21 cellular contexts compared by ENCODE assay signal in the genomic region with DNA sequence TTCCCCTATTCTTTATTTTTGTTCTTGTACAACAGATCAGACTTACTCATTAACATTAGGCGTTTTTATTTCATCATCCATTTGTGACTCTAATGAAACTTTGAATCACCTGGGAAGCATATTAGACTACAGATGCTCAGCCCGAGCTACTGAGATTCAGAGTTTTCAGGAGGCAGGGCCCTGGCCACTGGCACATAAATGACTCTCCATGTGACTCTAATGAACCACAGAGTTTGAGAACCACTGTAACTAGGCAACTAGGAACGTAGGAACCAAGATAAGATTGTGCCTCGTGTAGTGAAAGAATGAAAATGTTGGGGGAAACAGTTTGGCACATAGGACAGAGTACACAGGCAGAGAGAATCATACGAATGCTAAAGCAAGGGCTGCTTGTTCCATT.
DNase-seq lines count a peak whose midpoint lies in the region; ATAC-seq, FAIRE-seq and TF ChIP-seq lines count a peak whose summit lies in the region.
"Had no signal": no experiment of that assay in that cellular context is flagged by ENCODE, and none has a peak within 500 bp of the region (broad histone marks: within the 10 kb centered on the region; RNA-seq: fewer than 3 reads in every experiment).

No MANE protein-coding gene starts in this region.

- H3K4me1 ChIP-seq in IMR-90 (ENCODE audit: control insufficient read depth, insufficient read depth, low read length) (no peaks in the 10 kb centered on the region), GM12878 (ENCODE audit: control insufficient read depth, insufficient read depth, low read length) (no peaks in the 10 kb centered on the region), neural progenitor cell (no peaks in the 10 kb centered on the region)
- H3K4me1 ChIP-seq: BLaER1 had no signal

- TF ChIP-seq POLR2A in IMR-90 (IDR thresholded peaks at IDR 0.05; ENCODE audit: low read depth, low read length), result no peak
- no peak for TF ChIP-seq POLR2A in GM12878 (IDR thresholded peaks at IDR 0.05; ENCODE audit: low read depth, low read length)

- H3K14ac ChIP-seq in IMR-90 (replicated peaks; ENCODE audit: low read depth, low read length), result no peak overlapping the region

- H3K9ac ChIP-seq in IMR-90 (ENCODE audit: low read depth, low read length), result no peak overlapping the region
- no peak overlapping the region for H3K9ac ChIP-seq in GM12878 (ENCODE audit: control insufficient read depth, insufficient read depth, low read length)
- no peak overlapping the region for H3K9ac ChIP-seq in neural progenitor cell
- H3K9ac ChIP-seq: BLaER1, KMS-11 had no signal

- BruUV-seq in IMR-90 (replicated peaks; lab: Mats Ljungman, UMichigan), result no TSS peak
- BruUV-seq in GM12878 (replicated peaks; lab: Mats Ljungman, UMichigan), result no TSS peak

- SMC1A ChIA-PET in GM12878 (lab: Charles Lee; ENCODE audit: uncharacterized antibody, unreplicated experiment), result interaction anchor here (0.9 to 1.7 kb wide), 3 partner anchors 9 to 27 kb away, joined by 3 to 4 read pairs (median 3); no protein-coding TSS in a partner anchor

- no peak overlapping the region for H3K4me3 Mint-ChIP-seq in neural progenitor cell
- H3K4me3 Mint-ChIP-seq: CD4-positive, alpha-beta T cell had no signal

- CTCF ChIA-PET in IMR-90 (lab: Yijun Ruan, JAX), result no interaction called here
- CTCF ChIA-PET in GM12878 (lab: Yijun Ruan, JAX), result interaction anchor here (0.9 to 1.1 kb wide), 2 partner anchors 131 to 137 kb away, joined by 3 read pairs; no protein-coding TSS in a partner anchor

- H3K27me3 ChIP-seq in IMR-90 (ENCODE audit: control insufficient read depth, insufficient read depth, low read length) (peaks cover 3% of the 10 kb centered on the region), GM12878 (replicated peaks in 1 of 2; ENCODE audit: control insufficient read depth in 2 of 2, insufficient read depth in 2 of 2, low read length in 1 of 2) (no peaks in the 10 kb centered on the region), neural progenitor cell (no peaks in the 10 kb centered on the region)
- H3K27me3 ChIP-seq: BLaER1 had no signal

- dilution Hi-C loops in IMR-90 (cut with HindIII; ENCODE audit: low sequenced_read_pairs, unreplicated experiment), result no loop called here

- RAD21 ChIA-PET in GM12878 (lab: Charles Lee; ENCODE audit: unreplicated experiment), result interaction anchor here (1.4 kb wide), 1 partner anchor 55 kb away, joined by 3 read pairs; no protein-coding TSS in a partner anchor

- H3K23ac ChIP-seq in IMR-90 (ENCODE audit: low read depth, low read length), result no peak overlapping the region

- no peak for ATAC-seq in IMR-90 (ENCODE audit: low read depth)
- ATAC-seq in GM12878, result peak; percentile 98
- ATAC-seq in HG02884 (IDR thresholded peaks at IDR 0.05; ENCODE audit: unreplicated experiment), result no peak
- no peak for ATAC-seq in GM21526 (IDR thresholded peaks at IDR 0.05; ENCODE audit: low FRiP score, unreplicated experiment)
- ATAC-seq: PC-3 had no signal

- H3K9me3 Mint-ChIP-seq in neural progenitor cell, result peaks cover 20% of the 10 kb centered on the region

- H3K79me1 ChIP-seq in IMR-90 (ENCODE audit: low read depth in 1 of 2, low read length in 2 of 2), result no peaks in the 10 kb centered on the region

- no peak overlapping the region for H3K27ac Mint-ChIP-seq in neural progenitor cell
- H3K27ac Mint-ChIP-seq: CD4-positive, alpha-beta T cell had no signal

- H2AFZ ChIP-seq in IMR-90 (replicated peaks; ENCODE audit: low read length, poor library complexity) (no peak overlapping the region), GM12878 (ENCODE audit: control insufficient read depth, low read depth, low read length) (no peak overlapping the region), neural progenitor cell (replicated peaks) (peak overlapping the region; percentile 28)

- WGBS in IMR-90 (ENCODE audit: extremely low coverage in 2 of 2, insufficient read length in 1 of 2), 2 experiments, result no CpG with 5 or more reads among the region's 5 CpGs
- WGBS in GM12878 (ENCODE audit: insufficient coverage, insufficient replicate concordance, low lambda C conversion rate, missing lambda C conversion rate), result 1% methylated on average over 5 of the region's 5 CpGs

- POLR2A ChIA-PET in IMR-90 (lab: Charles Lee; ENCODE audit: unreplicated experiment), result no interaction called here
- POLR2A ChIA-PET in GM12878 (lab: Charles Lee), result no interaction called here

- TF ChIP-seq EP300 in GM12878 (IDR thresholded peaks at IDR 0.05; ENCODE audit: borderline replicate concordance in 1 of 2, control insufficient read depth in 1 of 2, low read depth in 2 of 2, low read length in 2 of 2), result peak in 1 of 2 experiments; percentile 46; a peak in 1 of 4 replicates

- H2BK5ac ChIP-seq in IMR-90 (ENCODE audit: low read depth, low read length, poor library complexity, severe bottlenecking), result no peak overlapping the region

- intact Hi-C loops in IMR-90 (cut with micrococcal nuclease) (no loop called here), GM12878 (cut with micrococcal nuclease; ENCODE audit: unreplicated experiment) (no loop called here)

- H3K4me3 ChIP-seq in GM12865 (ENCODE audit: low read depth, low read length) (no peak overlapping the region), IMR-90 (ENCODE audit: insufficient read depth, low read depth, low read length) (no peak overlapping the region), GM12878 (no peak overlapping the region), neural progenitor cell (no peak overlapping the region)
- H3K4me3 ChIP-seq: BLaER1 had no signal

- no peak overlapping the region for H3K4me2 ChIP-seq in IMR-90 (ENCODE audit: low read depth, low read length)
- no peak overlapping the region for H3K4me2 ChIP-seq in GM12878 (ENCODE audit: control insufficient read depth, insufficient read depth)
- no peak overlapping the region for H3K4me2 ChIP-seq in neural progenitor cell
- H3K4me2 ChIP-seq: BLaER1, KMS-11 had no signal

- H2BK15ac ChIP-seq in IMR-90 (ENCODE audit: low read depth, low read length), result no peak overlapping the region

- peak; percentile 43 for DNase-seq in GM12865 (ENCODE audit: low read depth)
- DNase-seq in IMR-90, result no peak
- peak; percentile 5 for DNase-seq in GM12878 (ENCODE audit: low read depth, low spot score)
- DNase-seq in neural progenitor cell (ENCODE audit: low spot score), result no peak
- no peak for DNase-seq in hypothalamus (lab: John Stamatoyannopoulos, UW)
- DNase-seq: CD4-positive, alpha-beta T cell; COR-L47; MV-4-11; NCI-H1105 treated with DMSO at 0.1 percent for 48 hours; NCI-H2029 treated with DMSO at 0.1 percent for 48 hours; NCI-H2171 treated with DMSO at 0.1 percent for 48 hours; NCI-H524 treated with DMSO at 0.1 percent for 48 hours; PC-3; SHP77 had no signal

- H3K27ac ChIP-seq in IMR-90 (ENCODE audit: insufficient read depth, low read length) (no peak overlapping the region), GM12878 (ENCODE audit: control insufficient read depth, insufficient read depth) (no peak overlapping the region), neural progenitor cell (no peak overlapping the region)
- H3K27ac ChIP-seq: BLaER1, HL-60, KMS-11 had no signal

- no peaks in the 10 kb centered on the region for H3K4me1 Mint-ChIP-seq in neural progenitor cell

- TF ChIP-seq CTCF in GM12865 (IDR thresholded peaks at IDR 0.05; ENCODE audit: insufficient read depth, low read depth, low read length, missing control alignments), result no peak
- no peak for TF ChIP-seq CTCF in IMR-90 (conservative IDR thresholded peaks at IDR 0.05; ENCODE audit: low read depth, low read length)
- no peak for TF ChIP-seq CTCF in GM12878 (IDR thresholded peaks at IDR 0.05 in 2 of 3, conservative IDR thresholded peaks at IDR 0.05 in 1 of 3; ENCODE audit: control insufficient read depth in 2 of 3, extremely low read depth in 1 of 3, insufficient read depth in 1 of 3, low read depth in 3 of 3, low read length in 3 of 3)
- TF ChIP-seq CTCF in neural progenitor cell (IDR thresholded peaks at IDR 0.05), result no peak

- H4K5ac ChIP-seq in IMR-90 (ENCODE audit: low read depth, low read length), result no peak overlapping the region

- H3K9me1 ChIP-seq in IMR-90 (ENCODE audit: insufficient read depth, low read length), result no peaks in the 10 kb centered on the region

- no peaks in the 10 kb centered on the region for H4K20me1 ChIP-seq in IMR-90 (ENCODE audit: insufficient read depth, low read length)
- no peaks in the 10 kb centered on the region for H4K20me1 ChIP-seq in GM12878 (ENCODE audit: control insufficient read depth, insufficient read depth)
- no peaks in the 10 kb centered on the region for H4K20me1 ChIP-seq in neural progenitor cell (ENCODE audit: low read depth)
- H4K20me1 ChIP-seq: BLaER1 had no signal

- H2BK120ac ChIP-seq in IMR-90 (ENCODE audit: low read depth, low read length), result no peak overlapping the region

- H3K9me3 ChIP-seq in IMR-90 (ENCODE audit: control insufficient read depth, insufficient read depth, low read length), result no peaks in the 10 kb centered on the region
- H3K9me3 ChIP-seq in GM12878 (replicated peaks; ENCODE audit: control insufficient read depth, insufficient read depth, low read length), result no peaks in the 10 kb centered on the region
- H3K9me3 ChIP-seq in neural progenitor cell (ENCODE audit: low read depth), result peaks cover 5% of the 10 kb centered on the region
- H3K9me3 ChIP-seq: BLaER1 had no signal

- H3K79me2 ChIP-seq in GM12878 (ENCODE audit: control insufficient read depth, insufficient read depth, low read length) (no peaks in the 10 kb centered on the region), neural progenitor cell (ENCODE audit: low read depth) (no peaks in the 10 kb centered on the region)

- H3K4ac ChIP-seq in IMR-90 (ENCODE audit: low read depth, low read length), result no peak overlapping the region

- no peak overlapping the region for H2AK9ac ChIP-seq in IMR-90 (replicated peaks; ENCODE audit: low read depth, low read length, poor library complexity)

- H3K27me3 Mint-ChIP-seq in neural progenitor cell (ENCODE audit: insufficient read depth, low read depth), result peaks cover 6% of the 10 kb centered on the region
- H3K27me3 Mint-ChIP-seq: CD4-positive, alpha-beta T cell had no signal

- no peak overlapping the region for H3K56ac ChIP-seq in IMR-90 (ENCODE audit: extremely low read depth, insufficient read depth, low read length)

- H3K36me3 Mint-ChIP-seq in neural progenitor cell, result no peaks in the 10 kb centered on the region

- no peak for TF ChIP-seq RAD21 in IMR-90 (IDR thresholded peaks at IDR 0.05; ENCODE audit: low read length)
- TF ChIP-seq RAD21 in GM12878 (IDR thresholded peaks at IDR 0.05; ENCODE audit: insufficient read depth, low read depth, low read length), result no peak

- FAIRE-seq in GM12878 (lab: Jason Lieb, UNC), result no peak
- FAIRE-seq: GM18507, H54 had no signal

- H2BK20ac ChIP-seq in IMR-90 (ENCODE audit: low read depth, low read length), result 0 out of 2 replicates have a peak overlapping the region, but pooled peaks have one; percentile 3

- H3K36me3 ChIP-seq in IMR-90 (ENCODE audit: control insufficient read depth, insufficient read depth, low read length) (no peaks in the 10 kb centered on the region), GM12878 (ENCODE audit: control insufficient read depth in 2 of 2, insufficient read depth in 2 of 2, low read length in 1 of 2) (no peaks in the 10 kb centered on the region), neural progenitor cell (no peaks in the 10 kb centered on the region)
- H3K36me3 ChIP-seq: BLaER1 had no signal

- H4K91ac ChIP-seq in IMR-90 (ENCODE audit: insufficient read depth, low read depth, low read length), result no peak overlapping the region

- H2AK5ac ChIP-seq in IMR-90 (ENCODE audit: low read depth, low read length), result no peak overlapping the region

- H3K18ac ChIP-seq in IMR-90 (ENCODE audit: low read depth, low read length), result no peak overlapping the region

- in situ Hi-C loops in IMR-90 (cut with MboI; ENCODE audit: low sequenced_read_pairs), result no loop called here
- in situ Hi-C loops in GM12878 (cut with MboI), result no loop called here

- no peaks in the 10 kb centered on the region for H3F3A ChIP-seq in neural progenitor cell (ENCODE audit: low read depth)

- no peak overlapping the region for H4K8ac ChIP-seq in IMR-90 (ENCODE audit: low read depth in 2 of 2, low read length in 2 of 2)

Comparison
In these comparisons a context has a peak if more than half of its experiments do, and no peak if none do; other contexts are left out.
1. DNase-seq: peak in GM12865 (single experiment) and GM12878 (single experiment); none in IMR-90 (single experiment), neural progenitor cell (single experiment) and hypothalamus (0 of 51).